In the genomic region with DNA sequence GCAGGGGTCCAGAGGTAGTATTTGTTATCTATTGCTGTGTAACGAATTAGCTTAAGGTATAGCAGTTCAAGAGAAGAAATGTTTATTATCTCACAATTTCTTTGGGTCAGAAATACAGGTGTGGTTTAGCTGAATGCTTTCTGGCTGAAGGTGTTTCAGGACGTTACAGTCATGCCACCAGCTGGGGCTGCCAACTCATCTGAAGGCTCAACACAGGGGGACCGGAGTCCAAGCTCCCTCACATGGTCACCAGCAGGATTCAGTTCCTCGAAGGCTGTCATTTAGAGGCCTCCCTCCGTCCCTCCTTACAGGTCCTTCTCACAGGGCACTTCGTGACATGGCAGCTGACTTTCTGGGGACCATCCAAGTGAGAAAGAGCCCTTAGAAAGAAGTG, we compare ENCODE assay signal across 9 cellular contexts. TPM values are rescaled to one million over a fixed set of nuclear protein-coding genes. Genes with fewer than 3 reads are reported as not detected.
DNase-seq lines count a peak whose midpoint lies in the region; ATAC-seq and TF ChIP-seq lines count a peak whose summit lies in the region.
"Had no signal": no experiment of that assay in that cellular context is flagged by ENCODE, and none has a peak within 500 bp of the region (broad histone marks: within the 10 kb centered on the region; RNA-seq: fewer than 3 reads in every experiment).

No MANE protein-coding gene starts in this region.

- no peak overlapping the region for H4K91ac ChIP-seq in H9 (ENCODE audit: insufficient read length, low read depth, low read length)

- no peaks in the 10 kb centered on the region for H4K20me1 ChIP-seq in H9 (ENCODE audit: control insufficient read depth, insufficient read depth, insufficient read length)

- no peak overlapping the region for H4K8ac ChIP-seq in H9 (replicated peaks; ENCODE audit: insufficient read length, low read depth, low read length)

- no peak overlapping the region for H2BK20ac ChIP-seq in H9 (ENCODE audit: low read depth, low read length, poor library complexity, severe bottlenecking)

- H4K5ac ChIP-seq in H9 (ENCODE audit: insufficient read length, low read depth, low read length), result no peak overlapping the region

- no peak overlapping the region for H3K4me3 ChIP-seq in Peyer's patch
- H3K4me3 ChIP-seq in ascending aorta, result no peak overlapping the region

- POLR2A ChIA-PET in naive thymus-derived CD8-positive, alpha-beta T cell (lab: Charles Lee), result interaction anchor here (1.7 kb wide), 1 partner anchor 39 kb away, joined by 4 read pairs; no protein-coding TSS in a partner anchor

- peak overlapping the region; percentile 93 to 99 (median 99); a peak in 5 of 7 replicates for H3K27ac Mint-ChIP-seq in H9
- peak overlapping the region in 6 of 10 donors; percentile 7 to 87 (median 44) for H3K27ac Mint-ChIP-seq in naive thymus-derived CD8-positive, alpha-beta T cell

- H3K27me3 Mint-ChIP-seq in H9 (ENCODE audit: low read depth), result no peaks in the 10 kb centered on the region
- no peaks in the 10 kb centered on the region for H3K27me3 Mint-ChIP-seq in naive thymus-derived CD8-positive, alpha-beta T cell

- H3T11ph ChIP-seq in H9 (ENCODE audit: low read length), result no peak overlapping the region

- H3K9me3 ChIP-seq in H9 (ENCODE audit: control insufficient read depth, low read depth, low read length) (no peaks in the 10 kb centered on the region), Peyer's patch (no peaks in the 10 kb centered on the region), ascending aorta (no peaks in the 10 kb centered on the region)

- no peak overlapping the region for H2BK120ac ChIP-seq in H9 (ENCODE audit: low read depth, low read length, poor library complexity, severe bottlenecking)

- WGBS in H9 (ENCODE audit: extremely low coverage, insufficient read length, low lambda C conversion rate), result no CpG with 5 or more reads among the region's 6 CpGs

- no peak overlapping the region for H3K4me2 ChIP-seq in H9 (ENCODE audit: insufficient read depth, insufficient read length, low read length)

- TF ChIP-seq CTCF in H9 (conservative IDR thresholded peaks at IDR 0.05) (no peak), Peyer's patch (IDR thresholded peaks at IDR 0.05) (no peak), ascending aorta (IDR thresholded peaks at IDR 0.05) (no peak)

- H2BK5ac ChIP-seq in H9 (ENCODE audit: insufficient read length, low read length), result no peak overlapping the region

- intact Hi-C loops in ascending aorta (cut with DNase I), result no loop called here

- peaks cover 0 to 4% (median 0%) of the 10 kb centered on the region in 3 experiments; a peak in 1 of 7 replicates for H3K36me3 Mint-ChIP-seq in H9 (ENCODE audit: insufficient read depth in 1 of 3, low read depth in 3 of 3)
- H3K36me3 Mint-ChIP-seq in naive thymus-derived CD8-positive, alpha-beta T cell, result no peaks in the 10 kb centered on the region

- H3K23ac ChIP-seq in H9 (ENCODE audit: insufficient read length, low read depth, low read length), result no peak overlapping the region

- H3K18ac ChIP-seq in H9 (ENCODE audit: insufficient read length, low read depth, low read length), result no peak overlapping the region

- no peak overlapping the region for H2AK5ac ChIP-seq in H9 (ENCODE audit: insufficient read length, low read length)

- no peaks in the 10 kb centered on the region for H3K36me3 ChIP-seq in Peyer's patch
- no peaks in the 10 kb centered on the region for H3K36me3 ChIP-seq in ascending aorta

- no peak overlapping the region for H2AFZ ChIP-seq in H9 (ENCODE audit: low read length)

- H3K4ac ChIP-seq in H9 (ENCODE audit: low read depth, low read length), result no peak overlapping the region; the same call in 1 of the 2 replicates

- H3K4me1 ChIP-seq in H9 (ENCODE audit: insufficient read depth, low read length), result peaks cover 5% of the 10 kb centered on the region; the same call in 1 of the 2 replicates
- peaks cover 0 to 17% (median 2%) of the 10 kb centered on the region in 4 donors for H3K4me1 ChIP-seq in Peyer's patch
- no peaks in the 10 kb centered on the region for H3K4me1 ChIP-seq in ascending aorta

- H3K4me3 Mint-ChIP-seq in H9, result no peak overlapping the region; a peak in 1 of 5 replicates
- peak overlapping the region in 3 of 10 donors; percentile 72 to 81 (median 75) for H3K4me3 Mint-ChIP-seq in naive thymus-derived CD8-positive, alpha-beta T cell

- no peak overlapping the region for H2BK12ac ChIP-seq in H9 (ENCODE audit: insufficient read length, low read depth, low read length)

- no peak overlapping the region for H3K9ac ChIP-seq in H9 (ENCODE audit: extremely low read depth, insufficient read length, low read length)

- peak; percentile 13 for ATAC-seq in GM18502 (IDR thresholded peaks at IDR 0.05; ENCODE audit: poor library complexity, unreplicated experiment)
- no peak for ATAC-seq in naive thymus-derived CD8-positive, alpha-beta T cell
- no peak for ATAC-seq in GM21737 (IDR thresholded peaks at IDR 0.05; ENCODE audit: unreplicated experiment)
- no peak for ATAC-seq in activated CD4-positive, CD25-positive, alpha-beta regulatory T cell treated with anti-CD3 and anti-CD28 coated beads, Interleukin-2, amount 50 U/mL, for 24 hours

- H3K14ac ChIP-seq in H9 (ENCODE audit: insufficient read depth, low read length), result no peak overlapping the region

- no peak overlapping the region for H3K27ac ChIP-seq in H9 (ENCODE audit: insufficient read length, low read depth, low read length)
- H3K27ac ChIP-seq in Peyer's patch, result peak overlapping the region in 3 of 4 donors; percentile 60 to 83 (median 63)
- H3K27ac ChIP-seq in ascending aorta, result no peak overlapping the region

- H3K79me1 ChIP-seq in H9 (ENCODE audit: insufficient read depth, low read depth, low read length, poor library complexity, severe bottlenecking), result no peaks in the 10 kb centered on the region

- peaks cover 42 to 47% of the 10 kb centered on the region in 2 experiments for H3K4me1 Mint-ChIP-seq in H9
- H3K4me1 Mint-ChIP-seq in naive thymus-derived CD8-positive, alpha-beta T cell, result peaks cover 15 to 22% (median 18%) of the 10 kb centered on the region in 4 donors

- H2BK15ac ChIP-seq in H9 (ENCODE audit: low read depth, low read length), result no peak overlapping the region

- H3K27me3 ChIP-seq in H9 (ENCODE audit: insufficient read depth, low read length), result no peaks in the 10 kb centered on the region
- H3K27me3 ChIP-seq in Peyer's patch, result no peaks in the 10 kb centered on the region
- H3K27me3 ChIP-seq in ascending aorta, result no peaks in the 10 kb centered on the region

- no peaks in the 10 kb centered on the region for H3K9me3 Mint-ChIP-seq in H9
- H3K9me3 Mint-ChIP-seq in naive thymus-derived CD8-positive, alpha-beta T cell, result no peaks in the 10 kb centered on the region

- no peak overlapping the region for H3K56ac ChIP-seq in H9 (ENCODE audit: insufficient read length, low read depth, low read length)

- DNase-seq in H9 (peak; percentile 37), Peyer's patch (peak in 1 of 3 donors; percentile 49), ascending aorta (ENCODE audit: low spot score in 2 of 2) (no peak), ecto neural progenitor cell (ENCODE audit: low spot score) (no peak)
- DNase-seq in naive thymus-derived CD8-positive, alpha-beta T cell, result no peak
- DNase-seq: activated gamma-delta T cell had no signal

- H3K79me2 ChIP-seq in H9 (ENCODE audit: insufficient read depth, low read length), result no peaks in the 10 kb centered on the region

- H3K23me2 ChIP-seq in H9 (ENCODE audit: insufficient read length, low read depth, low read length, poor library complexity, severe bottlenecking), result no peaks in the 10 kb centered on the region

- TF ChIP-seq POLR2A in Peyer's patch (IDR thresholded peaks at IDR 0.05), result no peak

RNA-seq across cellular contexts. Expression of gene SINHCAF, which starts 37.5 kb away (rescaled TPM):
- total RNA-seq in H9 (2021), result 497 and 501 TPM in 2 replicates
- 100 to 1,000 TPM in 1 of 4 donors, 10 to 100 TPM in 3; 39.9 to 109 (median 53.7) TPM for total RNA-seq in Peyer's patch
- total RNA-seq in naive thymus-derived CD8-positive, alpha-beta T cell, result 10 to 100 TPM; 81.9 to 87.7 TPM
- polyA plus RNA-seq in naive thymus-derived CD8-positive, alpha-beta T cell, result 10 to 100 TPM; 51.3 to 69.9 (median 63.0) TPM
- total RNA-seq in ascending aorta, result 10.9 TPM

Comparison
In these comparisons a context has a peak if more than half of its experiments do, and no peak if none do; other contexts are left out.
1. H3K27ac ChIP-seq: peak in Peyer's patch (3 of 4); none in H9 (single experiment) and ascending aorta (0 of 2).